In the genomic region with DNA sequence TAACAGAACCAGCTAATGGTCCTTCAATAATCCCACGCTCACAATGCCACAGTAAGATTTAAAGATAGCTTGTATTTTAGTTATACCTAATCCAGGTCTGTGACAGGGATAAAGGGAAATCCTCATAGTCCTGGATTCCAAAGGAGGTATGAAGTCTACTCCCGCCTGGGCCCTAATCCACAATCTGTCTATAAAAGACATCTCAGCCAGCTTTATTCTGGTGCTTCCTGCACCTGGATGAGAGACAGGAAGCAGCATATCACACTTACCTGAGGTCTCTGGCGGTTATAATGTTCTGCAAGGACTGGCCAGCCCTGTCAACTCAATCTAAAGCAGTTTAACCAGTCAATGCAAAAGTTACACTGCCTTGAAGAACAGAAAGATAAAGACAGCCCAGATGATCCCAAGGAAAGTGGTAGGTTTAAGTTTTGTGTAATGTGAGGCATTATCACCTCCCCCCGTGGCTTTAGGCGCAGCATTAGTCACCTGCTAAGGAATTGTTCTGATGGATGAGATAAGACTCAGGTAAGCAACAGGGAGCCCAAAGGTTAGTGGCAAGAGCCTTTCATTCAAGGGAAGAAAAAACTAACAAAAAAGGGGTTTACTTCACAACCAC, we compare ENCODE assay signal across 1 cellular context.
TF ChIP-seq lines count a peak whose summit lies in the region.

No MANE protein-coding gene starts in this region.

TF ChIP-seq in WTC11, 78 proteins besides CTCF, POLR2A, EP300 and RAD21:
- no peak for TF ChIP-seq FOXP4 (CRISPR knock-in tag; IDR thresholded peaks at IDR 0.05)
- no peak for TF ChIP-seq GRHL2 (CRISPR knock-in tag; IDR thresholded peaks at IDR 0.05; ENCODE audit: insufficient replicate concordance, severe bottlenecking)
- no peak for TF ChIP-seq FOXJ3 (CRISPR knock-in tag; IDR thresholded peaks at IDR 0.05; ENCODE audit: borderline replicate concordance)
- TF ChIP-seq TP53 (CRISPR knock-in tag; IDR thresholded peaks at IDR 0.05): no peak
- TF ChIP-seq ERG (CRISPR knock-in tag; IDR thresholded peaks at IDR 0.05): no peak
- TF ChIP-seq, protein P1, sequence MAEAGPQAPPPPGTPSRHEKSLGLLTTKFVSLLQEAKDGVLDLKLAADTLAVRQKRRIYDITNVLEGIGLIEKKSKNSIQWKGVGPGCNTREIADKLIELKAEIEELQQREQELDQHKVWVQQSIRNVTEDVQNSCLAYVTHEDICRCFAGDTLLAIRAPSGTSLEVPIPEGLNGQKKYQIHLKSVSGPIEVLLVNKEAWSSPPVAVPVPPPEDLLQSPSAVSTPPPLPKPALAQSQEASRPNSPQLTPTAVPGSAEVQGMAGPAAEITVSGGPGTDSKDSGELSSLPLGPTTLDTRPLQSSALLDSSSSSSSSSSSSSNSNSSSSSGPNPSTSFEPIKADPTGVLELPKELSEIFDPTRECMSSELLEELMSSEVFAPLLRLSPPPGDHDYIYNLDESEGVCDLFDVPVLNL (CRISPR knock-in tag; IDR thresholded peaks at IDR 0.05; ENCODE audit: borderline replicate concordance, low read depth): no peak
- TF ChIP-seq GTF2I (CRISPR knock-in tag; conservative IDR thresholded peaks at IDR 0.05): no peak
- TF ChIP-seq, protein P2, sequence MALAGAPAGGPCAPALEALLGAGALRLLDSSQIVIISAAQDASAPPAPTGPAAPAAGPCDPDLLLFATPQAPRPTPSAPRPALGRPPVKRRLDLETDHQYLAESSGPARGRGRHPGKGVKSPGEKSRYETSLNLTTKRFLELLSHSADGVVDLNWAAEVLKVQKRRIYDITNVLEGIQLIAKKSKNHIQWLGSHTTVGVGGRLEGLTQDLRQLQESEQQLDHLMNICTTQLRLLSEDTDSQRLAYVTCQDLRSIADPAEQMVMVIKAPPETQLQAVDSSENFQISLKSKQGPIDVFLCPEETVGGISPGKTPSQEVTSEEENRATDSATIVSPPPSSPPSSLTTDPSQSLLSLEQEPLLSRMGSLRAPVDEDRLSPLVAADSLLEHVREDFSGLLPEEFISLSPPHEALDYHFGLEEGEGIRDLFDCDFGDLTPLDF (CRISPR knock-in tag; IDR thresholded peaks at IDR 0.05): no peak
